Comparison of ENCODE assay signal across 8 cellular contexts in the genomic region with DNA sequence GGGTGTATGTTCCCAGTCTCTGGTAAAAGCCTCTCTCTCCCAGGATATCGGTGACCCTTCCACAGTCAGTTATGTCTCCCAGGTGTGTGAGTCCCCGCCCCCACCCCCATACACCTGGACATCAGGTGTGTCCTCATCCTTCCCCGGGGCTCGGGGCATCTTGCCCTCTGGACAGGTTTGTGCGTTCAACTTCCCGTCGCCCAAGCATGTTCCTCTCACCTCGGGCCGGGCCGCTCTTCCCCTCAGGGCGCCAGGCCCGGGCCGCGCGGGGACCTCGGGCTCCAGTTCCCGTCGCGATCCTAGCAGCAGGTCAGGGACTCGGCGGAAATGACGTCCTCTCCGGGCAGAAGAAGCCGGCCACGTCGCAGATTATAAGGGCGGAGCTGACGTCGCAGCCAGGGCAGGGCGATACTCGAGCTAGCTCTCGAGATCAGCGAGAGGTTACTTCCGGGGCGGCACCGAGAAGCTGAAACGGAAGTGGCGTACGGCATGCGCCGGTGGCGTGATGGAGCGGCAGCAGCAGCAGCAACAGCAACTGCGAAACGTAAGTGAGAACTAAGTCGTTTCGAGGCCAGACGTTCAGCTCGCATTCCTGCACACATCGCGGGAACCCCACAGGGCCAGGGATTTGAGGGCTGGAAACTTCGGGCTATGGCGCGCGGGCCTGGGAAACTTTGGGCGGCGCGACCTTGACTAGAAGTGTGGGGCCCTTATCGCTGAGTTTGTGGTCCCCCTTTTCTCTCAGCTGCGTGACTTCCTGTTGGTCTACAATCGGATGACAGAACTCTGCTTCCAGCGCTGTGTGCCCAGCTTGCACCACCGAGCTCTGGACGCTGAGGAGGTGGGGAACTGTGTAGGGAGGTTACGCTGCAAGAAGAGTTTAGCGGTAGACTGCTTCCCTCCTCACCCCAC. TPM values are rescaled to one million over a fixed set of nuclear protein-coding genes. Genes with fewer than 3 reads are reported as not detected.
DNase-seq lines count a peak whose midpoint lies in the region; ATAC-seq and TF ChIP-seq lines count a peak whose summit lies in the region.

A gene with protein sequence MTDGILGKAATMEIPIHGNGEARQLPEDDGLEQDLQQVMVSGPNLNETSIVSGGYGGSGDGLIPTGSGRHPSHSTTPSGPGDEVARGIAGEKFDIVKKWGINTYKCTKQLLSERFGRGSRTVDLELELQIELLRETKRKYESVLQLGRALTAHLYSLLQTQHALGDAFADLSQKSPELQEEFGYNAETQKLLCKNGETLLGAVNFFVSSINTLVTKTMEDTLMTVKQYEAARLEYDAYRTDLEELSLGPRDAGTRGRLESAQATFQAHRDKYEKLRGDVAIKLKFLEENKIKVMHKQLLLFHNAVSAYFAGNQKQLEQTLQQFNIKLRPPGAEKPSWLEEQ (minus strand): TSS at position 320 of the 912 bp plus-strand sequence. CDS start 910 bp downstream, outside the sequence.
A gene with protein sequence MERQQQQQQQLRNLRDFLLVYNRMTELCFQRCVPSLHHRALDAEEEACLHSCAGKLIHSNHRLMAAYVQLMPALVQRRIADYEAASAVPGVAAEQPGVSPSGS (plus strand): TSS at position 490 of the 912 bp plus-strand sequence. CDS start 16 bp downstream, at position 506.

- peaks cover 59% of the 10 kb centered on the region for H3K79me2 ChIP-seq in DOHH2 (ENCODE audit: control insufficient read depth, low read length)
- H3K79me2 ChIP-seq in GM23338 (replicated peaks; ENCODE audit: insufficient read depth): peaks cover 49% of the 10 kb centered on the region

- H3K36me3 ChIP-seq in DOHH2 (ENCODE audit: control insufficient read depth, low read length) (peaks cover 85% of the 10 kb centered on the region), GM23338 (ENCODE audit: insufficient read depth) (peaks cover 40% of the 10 kb centered on the region)

- H3K4me1 Mint-ChIP-seq in GM23338: peaks cover 14% of the 10 kb centered on the region
- peaks cover 29 to 46% (median 45%) of the 10 kb centered on the region in 3 donors for H3K4me1 Mint-ChIP-seq in naive B cell
- peaks cover 40% of the 10 kb centered on the region for H3K4me1 Mint-ChIP-seq in stimulated activated memory B cell treated with anti-CD40 and anti-IgM and Interleukin-4, amounts not matched to agents 10 μg/mL and 1 μg/mL and 100 μg/mL, for 72 hours

- DNase-seq in GM23338 (ENCODE audit: low spot score) (peak; percentile 99), LHCN-M2 (ENCODE audit: low read depth) (peak; percentile 95), RPMI8226 (peak; percentile 96), fibroblast of gingiva (ENCODE audit: low read depth) (peak; percentile 97), naive B cell (peak; percentile 95)
- peak; percentile 94 to 96 for DNase-seq in activated T-helper 1 cell treated with anti-CD3 and anti-CD28 coated beads, Interleukin-2, amount 50 U/mL, for 16 hours (ENCODE audit: low read depth in 1 of 2, low spot score in 1 of 2)

- peak within 1 kb of the TSS; percentile 70 for H3K27ac ChIP-seq in DOHH2 (ENCODE audit: low read depth, low read length)
- H3K27ac ChIP-seq in GM23338 (ENCODE audit: low read depth): peak within 1 kb of the TSS; percentile 96

- TF ChIP-seq CTCF in DOHH2 (IDR thresholded peaks at IDR 0.05; ENCODE audit: low read depth, low read length, poor library complexity, severe bottlenecking) (no peak), GM23338 (conservative IDR thresholded peaks at IDR 0.05; ENCODE audit: low read depth in 2 of 2) (no peak)

- peaks cover 21% of the 10 kb centered on the region for H3K4me1 ChIP-seq in DOHH2 (ENCODE audit: control insufficient read depth, low read length)
- peaks cover 6% of the 10 kb centered on the region; the same call in 1 of the 2 replicates for H3K4me1 ChIP-seq in GM23338 (ENCODE audit: insufficient read depth)

- no peaks in the 10 kb centered on the region for H3K9me2 ChIP-seq in DOHH2 (replicated peaks; ENCODE audit: control insufficient read depth, low read length)
- H3K9me2 ChIP-seq in GM23338 (ENCODE audit: insufficient read depth): no peaks in the 10 kb centered on the region

- H3K27ac Mint-ChIP-seq in GM23338: peak within 1 kb of the TSS; percentile 99
- H3K27ac Mint-ChIP-seq in naive B cell: peak within 1 kb of the TSS; percentile 96 to 99 (median 98)
- peak within 1 kb of the TSS; percentile 93 for H3K27ac Mint-ChIP-seq in stimulated activated memory B cell treated with anti-CD40 and anti-IgM and Interleukin-4, amounts not matched to agents 10 μg/mL and 1 μg/mL and 100 μg/mL, for 72 hours

- peak; percentile 96 for ATAC-seq in GM23338
- peak; percentile 96 to 97 for ATAC-seq in naive B cell (ENCODE audit: low read depth in 2 of 2)
- ATAC-seq in stimulated activated memory B cell treated with anti-CD40 and anti-IgM and Interleukin-4, amounts not matched to agents 10 μg/mL and 1 μg/mL and 100 μg/mL, for 72 hours: peak; percentile 99

- peak within 1 kb of the TSS; percentile 44; the same call in 1 of the 2 replicates for H2AFZ ChIP-seq in GM23338

- H3K9me3 ChIP-seq in DOHH2 (ENCODE audit: control insufficient read depth, insufficient read depth, low read length): no peaks in the 10 kb centered on the region

- H4K20me1 ChIP-seq in DOHH2 (ENCODE audit: control insufficient read depth, insufficient read depth, low read depth, low read length) (peaks cover 17% of the 10 kb centered on the region), GM23338 (replicated peaks; ENCODE audit: insufficient read depth) (peaks cover 14% of the 10 kb centered on the region)

- peak within 1 kb of the TSS; percentile 90 for H3K4me3 ChIP-seq in DOHH2 (ENCODE audit: low read length)
- peak within 1 kb of the TSS; percentile 95 for H3K4me3 ChIP-seq in GM23338

- no peaks in the 10 kb centered on the region for H3K27me3 ChIP-seq in DOHH2 (ENCODE audit: control insufficient read depth, low read length)
- no peaks in the 10 kb centered on the region for H3K27me3 ChIP-seq in GM23338 (ENCODE audit: insufficient read depth)

- H3K27me3 Mint-ChIP-seq in GM23338 (ENCODE audit: insufficient read depth, low read depth, poor library complexity) (peaks cover 9% of the 10 kb centered on the region), naive B cell (no peaks in the 10 kb centered on the region)
- no peaks in the 10 kb centered on the region for H3K27me3 Mint-ChIP-seq in stimulated activated memory B cell treated with anti-CD40 and anti-IgM and Interleukin-4, amounts not matched to agents 10 μg/mL and 1 μg/mL and 100 μg/mL, for 72 hours

- H3K9me3 Mint-ChIP-seq in GM23338: no peaks in the 10 kb centered on the region; the same call in 2 of the 3 replicates
- no peaks in the 10 kb centered on the region for H3K9me3 Mint-ChIP-seq in naive B cell
- H3K9me3 Mint-ChIP-seq in stimulated activated memory B cell treated with anti-CD40 and anti-IgM and Interleukin-4, amounts not matched to agents 10 μg/mL and 1 μg/mL and 100 μg/mL, for 72 hours: no peaks in the 10 kb centered on the region

- H3K36me3 Mint-ChIP-seq in GM23338 (ENCODE audit: low read depth) (peaks cover 49% of the 10 kb centered on the region), naive B cell (peaks cover 8 to 11% of the 10 kb centered on the region in 2 donors)
- peaks cover 30% of the 10 kb centered on the region for H3K36me3 Mint-ChIP-seq in stimulated activated memory B cell treated with anti-CD40 and anti-IgM and Interleukin-4, amounts not matched to agents 10 μg/mL and 1 μg/mL and 100 μg/mL, for 72 hours

- H3F3A ChIP-seq in DOHH2 (ENCODE audit: control insufficient read depth, insufficient read depth): no peaks in the 10 kb centered on the region
- H3F3A ChIP-seq in GM23338 (replicated peaks; ENCODE audit: low read depth): peaks cover 13% of the 10 kb centered on the region; the same call in 1 of the 2 replicates

- H3K4me2 ChIP-seq in DOHH2 (ENCODE audit: low read length) (peak within 1 kb of the TSS; percentile 98), GM23338 (peak within 1 kb of the TSS; percentile 97)

- H3K4me3 Mint-ChIP-seq in GM23338: peak within 1 kb of the TSS; percentile 99
- peak within 1 kb of the TSS; percentile 91 to 98 (median 97) for H3K4me3 Mint-ChIP-seq in naive B cell
- peak within 1 kb of the TSS; percentile 86 for H3K4me3 Mint-ChIP-seq in stimulated activated memory B cell treated with anti-CD40 and anti-IgM and Interleukin-4, amounts not matched to agents 10 μg/mL and 1 μg/mL and 100 μg/mL, for 72 hours

TF ChIP-seq in GM23338, 12 proteins besides CTCF, POLR2A, EP300 and RAD21:
- no peak for TF ChIP-seq EZH2phosphoT487 (IDR thresholded peaks at IDR 0.05; ENCODE audit: unreplicated experiment)
- TF ChIP-seq STAT1 (IDR thresholded peaks at IDR 0.05; ENCODE audit: unreplicated experiment): no peak
- TF ChIP-seq CREB1 (CRISPR knock-in tag; IDR thresholded peaks at IDR 0.05; ENCODE audit: low read depth): peak; percentile 96
- TF ChIP-seq, protein P1, sequence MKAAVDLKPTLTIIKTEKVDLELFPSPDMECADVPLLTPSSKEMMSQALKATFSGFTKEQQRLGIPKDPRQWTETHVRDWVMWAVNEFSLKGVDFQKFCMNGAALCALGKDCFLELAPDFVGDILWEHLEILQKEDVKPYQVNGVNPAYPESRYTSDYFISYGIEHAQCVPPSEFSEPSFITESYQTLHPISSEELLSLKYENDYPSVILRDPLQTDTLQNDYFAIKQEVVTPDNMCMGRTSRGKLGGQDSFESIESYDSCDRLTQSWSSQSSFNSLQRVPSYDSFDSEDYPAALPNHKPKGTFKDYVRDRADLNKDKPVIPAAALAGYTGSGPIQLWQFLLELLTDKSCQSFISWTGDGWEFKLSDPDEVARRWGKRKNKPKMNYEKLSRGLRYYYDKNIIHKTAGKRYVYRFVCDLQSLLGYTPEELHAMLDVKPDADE (IDR thresholded peaks at IDR 0.05): peak; percentile 90
- TF ChIP-seq POLR2AphosphoS5 (IDR thresholded peaks at IDR 0.05; ENCODE audit: low read depth): peak; percentile 96

RNA-seq across cellular contexts. Expression of the first gene that starts in this region (rescaled TPM):
- 61.5 and 65.4 TPM in 2 replicates for total RNA-seq in GM23338 (2014; rRNA removed; shearing (Covaris generic))
- polyA plus RNA-seq in GM23338 (2016; fragmentation: Nextera tagmentation; extraction: Ambion mirVana) (34.8 and 35.4 TPM in 2 replicates), naive B cell (ENCODE audit: low read depth in 6 of 6) (10 to 100 TPM; 22.9 to 37.3 (median 29.7) TPM)
- total RNA-seq in LHCN-M2 (2014; rRNA removed): 66.0 and 66.3 TPM in 2 replicates
- polyA plus RNA-seq in LHCN-M2 (2012): 49.8 TPM

RNA-seq across cellular contexts. Expression of the second gene that starts in this region (rescaled TPM):
- 54.2 and 76.4 TPM in 2 replicates for total RNA-seq in GM23338 (2014; rRNA removed; shearing (Covaris generic))
- polyA plus RNA-seq in GM23338 (2016; fragmentation: Nextera tagmentation; extraction: Ambion mirVana): 25.0 and 30.8 TPM in 2 replicates
- total RNA-seq in LHCN-M2 (2014; rRNA removed): 25.4 and 28.8 TPM in 2 replicates
- polyA plus RNA-seq in LHCN-M2 (2012): 25.1 TPM
- 10 to 100 TPM; 22.0 to 43.4 (median 30.4) TPM for polyA plus RNA-seq in naive B cell (ENCODE audit: low read depth in 6 of 6)

Comparison
In these comparisons a context has a peak if more than half of its experiments do, and no peak if none do; other contexts are left out.
1. Peak in every context shown above with its lines: DNase-seq, ATAC-seq, H3K4me3 ChIP-seq and H3K27ac ChIP-seq.